Comparison of ENCODE assay signal across 1 cellular context in genomic region chr17:82201498-82201910, GRCh38.
TF ChIP-seq lines count a peak whose summit lies in the region.

No MANE protein-coding gene starts in this region.

TF ChIP-seq in GM23338, 12 proteins besides CTCF, POLR2A, EP300 and RAD21:
- no peak for TF ChIP-seq CREB1 (CRISPR knock-in tag; IDR thresholded peaks at IDR 0.05; ENCODE audit: low read depth)
- TF ChIP-seq EZH2phosphoT487 (IDR thresholded peaks at IDR 0.05; ENCODE audit: unreplicated experiment), result no peak
- TF ChIP-seq JUNB (IDR thresholded peaks at IDR 0.05; ENCODE audit: unreplicated experiment), result no peak
- TF ChIP-seq REST (IDR thresholded peaks at IDR 0.05; ENCODE audit: unreplicated experiment), result no peak
- no peak for TF ChIP-seq ETS1 (IDR thresholded peaks at IDR 0.05)
- no peak for TF ChIP-seq ZNF331 (CRISPR knock-in tag; IDR thresholded peaks at IDR 0.05; ENCODE audit: low read depth)
- TF ChIP-seq EZH2 (IDR thresholded peaks at IDR 0.05; ENCODE audit: low read depth, unreplicated experiment), result no peak
- TF ChIP-seq NANOG (IDR thresholded peaks at IDR 0.05; ENCODE audit: borderline replicate concordance), result no peak
- no peak for TF ChIP-seq ZNF462 (CRISPR knock-in tag; IDR thresholded peaks at IDR 0.05)
- TF ChIP-seq STAT1 (IDR thresholded peaks at IDR 0.05; ENCODE audit: unreplicated experiment), result no peak
- TF ChIP-seq ZNF114 (CRISPR knock-in tag; IDR thresholded peaks at IDR 0.05), result no peak
- no peak for TF ChIP-seq POLR2AphosphoS5 (IDR thresholded peaks at IDR 0.05; ENCODE audit: low read depth)
TF ChIP-seq in GM23338: peak in this region for 0.
